ENCODE assay signal across 13 cellular contexts in the genomic region with DNA sequence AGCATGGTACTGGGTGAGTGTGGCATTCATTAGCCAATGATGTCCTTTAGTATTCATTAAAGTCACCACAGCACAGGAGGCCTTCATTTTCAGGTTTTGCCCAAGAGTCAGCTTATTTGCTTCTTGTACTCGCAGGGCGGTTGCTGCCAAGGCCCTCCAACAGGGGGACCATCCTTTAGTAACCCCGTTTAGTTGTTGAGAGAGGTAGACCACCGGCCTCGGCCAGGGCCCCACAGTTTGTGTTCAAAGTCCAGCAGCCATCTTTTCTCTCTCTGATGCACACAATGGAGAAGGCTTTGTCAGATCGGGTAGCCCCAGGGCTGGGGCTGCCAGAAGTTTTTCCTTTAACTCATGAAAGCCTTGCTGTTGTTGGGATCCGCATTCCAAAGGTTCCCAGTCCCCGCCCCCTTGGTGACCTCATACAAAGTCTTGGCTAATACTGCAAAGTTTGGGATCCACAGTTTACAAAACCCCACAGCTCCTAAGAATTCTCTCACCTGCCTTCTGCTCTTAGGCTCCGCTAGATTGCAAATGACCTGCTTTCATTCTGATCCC. TPM values are rescaled to one million over a fixed set of nuclear protein-coding genes. Genes with fewer than 3 reads are reported as not detected.
A peak's percentile ranks its signal among the peaks of the same experiment; 100 is the strongest.
DNase-seq lines count a peak whose midpoint lies in the region; FAIRE-seq and TF ChIP-seq lines count a peak whose summit lies in the region.
"Not testable (repeated sequence)": the region's sequence is repeated elsewhere in the genome, so short reads cannot be mapped to it uniquely, and the experiment has no call there.
"Had no signal": no experiment of that assay in that cellular context is flagged by ENCODE, and none has a peak within 500 bp of the region (broad histone marks: within the 10 kb centered on the region; RNA-seq: fewer than 3 reads in every experiment).

No MANE protein-coding gene starts in this region.

- not testable (repeated sequence) for H3K9me3 Mint-ChIP-seq in neural progenitor cell

- not testable (repeated sequence) for H3K9me3 ChIP-seq in H1 (ENCODE audit: insufficient read depth in 2 of 2, low read depth in 1 of 2, low read length in 1 of 2); neural progenitor cell (ENCODE audit: low read depth)

- H2AFZ ChIP-seq in H1 (ENCODE audit: low read length) = peak overlapping the region; percentile 49; the same call in 1 of the 2 replicates
- H2AFZ ChIP-seq in neural progenitor cell (replicated peaks) = peak overlapping the region; percentile 76

- not testable (repeated sequence) for H3K23me2 ChIP-seq in H1 (ENCODE audit: low read depth, low read length)

- H4K91ac ChIP-seq in H1 (replicated peaks; ENCODE audit: insufficient read length, low read length) = not testable (repeated sequence)

- H3K36me3 ChIP-seq in H1 (ENCODE audit: control insufficient read depth in 2 of 4, insufficient read depth in 4 of 4, low read length in 3 of 4); mesendoderm (ENCODE audit: control insufficient read depth, insufficient read depth, low read length); neural progenitor cell: not testable (repeated sequence)

- TF ChIP-seq POLR2A in H1 (IDR thresholded peaks at IDR 0.05; ENCODE audit: control extremely low read depth in 1 of 2, low read depth in 2 of 2, low read length in 2 of 2) = not testable (repeated sequence)

- peak; percentile 82 for DNase-seq in ELF-1 (ENCODE audit: low read depth, low spot score)
- DNase-seq in M059J (ENCODE audit: low read depth) = peak; percentile 12
- peak; percentile 15 for DNase-seq in SK-MEL-5 (ENCODE audit: low read depth, low spot score)
- not testable (repeated sequence) for DNase-seq in H1 (ENCODE audit: low read depth in 1 of 2, low spot score in 2 of 2); neural progenitor cell (ENCODE audit: low spot score)
- DNase-seq in islet precursor cell = peak; percentile 58
- peak; percentile 45 for DNase-seq in mesendoderm

- H3K79me1 ChIP-seq in H1 (ENCODE audit: low read depth, low read length); mesendoderm (ENCODE audit: low read length): not testable (repeated sequence)

- CTCF ChIA-PET in H1 (lab: Charles Lee; ENCODE audit: partially characterized antibody) = interaction anchor here (2.2 kb wide), 1 partner anchor 15 kb away, joined by 10 read pairs; no protein-coding TSS in a partner anchor

- H2BK15ac ChIP-seq in H1 (ENCODE audit: low read length); mesendoderm (replicated peaks; ENCODE audit: low read depth): not testable (repeated sequence)

- H2BK5ac ChIP-seq in H1 (ENCODE audit: low read depth, low read length); mesendoderm (ENCODE audit: low read length): not testable (repeated sequence)

- peak in 2 of 3 experiments; percentile 6 to 17; a peak in 2 of 4 replicates for TF ChIP-seq CTCF in H1 (IDR thresholded peaks at IDR 0.05; ENCODE audit: control extremely low read depth in 1 of 3, insufficient read depth in 1 of 3, low read depth in 1 of 3, low read length in 3 of 3)
- TF ChIP-seq CTCF in neural progenitor cell (IDR thresholded peaks at IDR 0.05) = not testable (repeated sequence)

- POLR2A ChIA-PET in H1 (lab: Charles Lee; ENCODE audit: partially characterized antibody) = interaction anchor here (1.1 kb wide), 1 partner anchor 8 kb away, joined by 3 read pairs; no protein-coding TSS in a partner anchor

- H3K36me3 Mint-ChIP-seq in neural progenitor cell = not testable (repeated sequence)

- 86% methylated on average over 8 of the region's 9 CpGs; no CpG with 5 or more reads in 1 of the 2 experiments for WGBS in H1 (ENCODE audit: extremely low coverage in 1 of 2, insufficient coverage in 1 of 2, insufficient read length in 1 of 2, insufficient replicate concordance in 2 of 2, low coverage in 1 of 2, low lambda C conversion rate in 2 of 2, missing lambda C conversion rate in 1 of 2), 2 experiments
- no CpG with 5 or more reads among the region's 9 CpGs for WGBS in mesendoderm (ENCODE audit: extremely low coverage, insufficient coverage, low lambda C conversion rate)

- not testable (repeated sequence) for H4K5ac ChIP-seq in H1 (ENCODE audit: insufficient read length, low read depth, low read length); mesendoderm (ENCODE audit: low read length)

- H3K4me1 Mint-ChIP-seq in neural progenitor cell = not testable (repeated sequence)

- peaks cover 10% of the 10 kb centered on the region for H3K27me3 Mint-ChIP-seq in neural progenitor cell (ENCODE audit: insufficient read depth, low read depth)

- not testable (repeated sequence) for H3K4me3 Mint-ChIP-seq in neural progenitor cell

- not testable (repeated sequence) for H3K4me1 ChIP-seq in H1 (replicated peaks in 1 of 4; ENCODE audit: control insufficient read depth in 3 of 4, insufficient read depth in 4 of 4, low read length in 3 of 4); mesendoderm (ENCODE audit: control insufficient read depth, low read depth, low read length); neural progenitor cell

- H3K4ac ChIP-seq in H1 (replicated peaks; ENCODE audit: insufficient read length, low read depth, low read length); mesendoderm (ENCODE audit: low read depth, low read length): not testable (repeated sequence)

- not testable (repeated sequence) for H2BK120ac ChIP-seq in H1 (replicated peaks; ENCODE audit: low read depth, low read length); mesendoderm (ENCODE audit: low read depth, low read length)

- H2BK12ac ChIP-seq in H1 (ENCODE audit: low read depth, low read length) = not testable (repeated sequence)

- not testable (repeated sequence) for H3F3A ChIP-seq in neural progenitor cell (ENCODE audit: low read depth)

- not testable (repeated sequence) for H2AK5ac ChIP-seq in H1 (ENCODE audit: low read depth, low read length); mesendoderm (ENCODE audit: low read length)

- H2BK20ac ChIP-seq in H1 (ENCODE audit: low read length) = not testable (repeated sequence)

- H4K20me1 ChIP-seq in H1 (replicated peaks in 1 of 2; ENCODE audit: control insufficient read depth in 1 of 2, insufficient read depth in 2 of 2, low read length in 2 of 2); neural progenitor cell (ENCODE audit: low read depth): not testable (repeated sequence)

- FAIRE-seq in H1 (lab: Jason Lieb, UNC) = not testable (repeated sequence)

- not testable (repeated sequence) for H3K79me2 ChIP-seq in H1 (ENCODE audit: control insufficient read depth in 1 of 2, insufficient read depth in 2 of 2, low read length in 2 of 2); mesendoderm (ENCODE audit: control insufficient read depth, insufficient read depth, low read length); neural progenitor cell (ENCODE audit: low read depth)

- H3K4me2 ChIP-seq in H1 (ENCODE audit: insufficient read depth in 1 of 2, low read depth in 2 of 2, low read length in 2 of 2); mesendoderm (ENCODE audit: low read length); neural progenitor cell: not testable (repeated sequence)

- not testable (repeated sequence) for H3K4me3 ChIP-seq in H1 (ENCODE audit: extremely low read depth in 1 of 4, insufficient read depth in 2 of 4, low read depth in 3 of 4, low read length in 4 of 4); mesendoderm (ENCODE audit: low read length); neural progenitor cell

- not testable (repeated sequence) for H3K23ac ChIP-seq in H1 (ENCODE audit: insufficient read length); mesendoderm (ENCODE audit: low read length)

- in situ Hi-C loops in SK-MEL-5 (cut with HindIII; ENCODE audit: low pct_unique_long_range_greater_than_20kb, low sequenced_read_pairs) = not testable (repeated sequence)

- not testable (repeated sequence) for H3K27ac ChIP-seq in H1 (ENCODE audit: low read depth, low read length); mesendoderm (ENCODE audit: low read depth, low read length); neural progenitor cell

- not testable (repeated sequence) for TF ChIP-seq EP300 in H1 (IDR thresholded peaks at IDR 0.05; ENCODE audit: borderline replicate concordance in 1 of 2, low read depth in 2 of 2, low read length in 2 of 2)

- not testable (repeated sequence) for H3K27ac Mint-ChIP-seq in neural progenitor cell

- not testable (repeated sequence) for H3K14ac ChIP-seq in H1 (ENCODE audit: insufficient read length)

- H4K8ac ChIP-seq in H1 (ENCODE audit: extremely low read depth, insufficient read depth, low read length); mesendoderm (ENCODE audit: low read depth, low read length): not testable (repeated sequence)

- TF ChIP-seq RAD21 in H1 (IDR thresholded peaks at IDR 0.05 in 1 of 2, conservative IDR thresholded peaks at IDR 0.05 in 1 of 2; ENCODE audit: low read depth in 2 of 2, low read length in 2 of 2) = not testable (repeated sequence)

- H3K56ac ChIP-seq in H1 (replicated peaks; ENCODE audit: insufficient read length, low read depth, low read length); mesendoderm (ENCODE audit: low read length): not testable (repeated sequence)

- not testable (repeated sequence) for H3K18ac ChIP-seq in H1 (ENCODE audit: extremely low read depth, low read length); mesendoderm (ENCODE audit: low read length)

- H3K9ac ChIP-seq in H1 (replicated peaks in 1 of 4; ENCODE audit: extremely low read depth in 1 of 4, low read depth in 3 of 4, low read length in 3 of 4); mesendoderm (ENCODE audit: low read length); neural progenitor cell: not testable (repeated sequence)

- not testable (repeated sequence) for H3K27me3 ChIP-seq in H1 (replicated peaks in 1 of 4; ENCODE audit: control insufficient read depth in 3 of 4, extremely low read depth in 1 of 4, insufficient read depth in 3 of 4, low read length in 3 of 4); mesendoderm (ENCODE audit: insufficient read depth, low read length, poor library complexity); neural progenitor cell

RNA-seq across cellular contexts. Expression of a gene that starts 58.7 kb away (rescaled TPM):
- not detected in 2 replicates for total RNA-seq in M059J (2014; rRNA removed; shearing (Covaris generic))
- total RNA-seq in SK-MEL-5 (2014; rRNA removed; shearing (Covaris generic)) = not detected in 2 replicates
- not detected in 2 replicates for polyA plus RNA-seq in SK-MEL-5 (2015; cell fraction: cytosol; rRNA removed)
- polyA plus RNA-seq in SK-MEL-5 (2015; cell fraction: nucleus; rRNA removed) = not detected in 2 replicates
- not detected in 2 replicates for total RNA-seq in H1 (2021; fragmentation: NEBNext Ultra II Directional; extraction: Animal tissue kit (Norgen Biotek cat#: 25700))
- not detected in 2 replicates for polyA plus RNA-seq in H1 (2011; rRNA removed)
- not detected for polyA plus RNA-seq in H1 (2011; cell fraction: cytosol; rRNA removed)
- polyA plus RNA-seq in H1 (2011; cell fraction: nucleus; rRNA removed) = not detected
- polyA plus RNA-seq in H1 (2012, experiment 1 of 2) = not detected in 4 replicates
- polyA plus RNA-seq in H1 (2012, experiment 2 of 2) = not detected
- polyA plus RNA-seq in H1 (2013, experiment 1 of 2) = 0.02 TPM
- polyA plus RNA-seq in H1 (2013, experiment 2 of 2) = not detected
- polyA minus RNA-seq in H1 (2011; rRNA and poly(A)+ RNA removed) = not detected in 2 replicates
- polyA minus RNA-seq in H1 (2011; cell fraction: cytosol; rRNA and poly(A)+ RNA removed) = not detected
- not detected for polyA minus RNA-seq in H1 (2011; cell fraction: nucleus; rRNA and poly(A)+ RNA removed)
- polyA plus RNA-seq in mesendoderm (2013, experiment 1 of 2) = not detected
- 0.01 TPM for polyA plus RNA-seq in mesendoderm (2013, experiment 2 of 2)
- not detected in 2 replicates for total RNA-seq in neural progenitor cell (ENCODE audit: low replicate concordance)
- total RNA-seq: CD4-positive, alpha-beta T cell; CD8-positive, alpha-beta memory T cell; H4; H9 had no signal
- polyA plus RNA-seq: A549; CD14-positive monocyte; CD8-positive, alpha-beta memory T cell had no signal
